In genomic region chr20:13419445-13419844, GRCh38 we compare ENCODE assay signal across 22 cellular contexts.
"Had no signal": no experiment of that assay in that cellular context is flagged by ENCODE, and none has a peak within 500 bp of the region (broad histone marks: within the 10 kb centered on the region; RNA-seq: fewer than 3 reads in every experiment).

No MANE protein-coding gene starts in this region.

- H3K4me1 ChIP-seq: testis, uterus had no signal

- H3K27ac ChIP-seq: colonic mucosa, epithelial cell of prostate, neutrophil, pancreas, testis, tibial artery, uterus had no signal

- ATAC-seq: esophagus mucosa; mucosa of descending colon; natural killer cell treated with Interleukin-12 subunit alpha and Interleukin-12 subunit beta and Interleukin-15 and Interleukin-18, amount 100 ng/mL, for 72 hours; pancreas; stimulated activated memory B cell treated with anti-CD40 and anti-IgM and Interleukin-4, amounts not matched to agents 10 μg/mL and 1 μg/mL and 100 μg/mL, for 72 hours; stimulated activated naive CD8-positive, alpha-beta T cell treated with anti-CD3 and anti-CD28 coated beads, Interleukin-15, Interleukin-2, amounts not matched to agents 100 U/mL and 50 U/mL, for 24 hours had no signal

- H3K9me3 ChIP-seq: colonic mucosa, mucosa of descending colon, neutrophil, pancreas, right lobe of liver, testis, tibial artery, upper lobe of left lung, uterus had no signal

- H3K4me3 ChIP-seq: colonic mucosa, mucosa of descending colon, pancreas, right lobe of liver, testis, tibial artery, upper lobe of left lung, uterus had no signal

- DNase-seq: colonic mucosa; effector CD8-positive, alpha-beta T cell; endodermal cell; foreskin melanocyte; mucosa of descending colon; naive B cell; pancreas; retina; right lobe of liver; stimulated activated CD4-positive, alpha-beta T cell treated with anti-CD3 and anti-CD28 coated beads, Interleukin-2, amount 100 ng/mL, for 24 hours; stimulated activated CD4-positive, alpha-beta T cell treated with anti-CD3 and anti-CD28 coated beads, Interleukin-4, amount 100 ng/mL, for 24 hours; stimulated activated naive CD8-positive, alpha-beta T cell treated with anti-CD3 and anti-CD28 coated beads, Interleukin-15, Interleukin-2, amounts not matched to agents 100 U/mL and 50 U/mL, for 24 hours; substantia nigra; testis; tibial artery; upper lobe of left lung; uterus had no signal

- H3K36me3 ChIP-seq: colonic mucosa, neutrophil, pancreas, right lobe of liver, uterus had no signal

- H3K27me3 ChIP-seq: colonic mucosa, neutrophil, pancreas, right lobe of liver, testis, tibial artery, upper lobe of left lung, uterus had no signal
